In the genomic region with DNA sequence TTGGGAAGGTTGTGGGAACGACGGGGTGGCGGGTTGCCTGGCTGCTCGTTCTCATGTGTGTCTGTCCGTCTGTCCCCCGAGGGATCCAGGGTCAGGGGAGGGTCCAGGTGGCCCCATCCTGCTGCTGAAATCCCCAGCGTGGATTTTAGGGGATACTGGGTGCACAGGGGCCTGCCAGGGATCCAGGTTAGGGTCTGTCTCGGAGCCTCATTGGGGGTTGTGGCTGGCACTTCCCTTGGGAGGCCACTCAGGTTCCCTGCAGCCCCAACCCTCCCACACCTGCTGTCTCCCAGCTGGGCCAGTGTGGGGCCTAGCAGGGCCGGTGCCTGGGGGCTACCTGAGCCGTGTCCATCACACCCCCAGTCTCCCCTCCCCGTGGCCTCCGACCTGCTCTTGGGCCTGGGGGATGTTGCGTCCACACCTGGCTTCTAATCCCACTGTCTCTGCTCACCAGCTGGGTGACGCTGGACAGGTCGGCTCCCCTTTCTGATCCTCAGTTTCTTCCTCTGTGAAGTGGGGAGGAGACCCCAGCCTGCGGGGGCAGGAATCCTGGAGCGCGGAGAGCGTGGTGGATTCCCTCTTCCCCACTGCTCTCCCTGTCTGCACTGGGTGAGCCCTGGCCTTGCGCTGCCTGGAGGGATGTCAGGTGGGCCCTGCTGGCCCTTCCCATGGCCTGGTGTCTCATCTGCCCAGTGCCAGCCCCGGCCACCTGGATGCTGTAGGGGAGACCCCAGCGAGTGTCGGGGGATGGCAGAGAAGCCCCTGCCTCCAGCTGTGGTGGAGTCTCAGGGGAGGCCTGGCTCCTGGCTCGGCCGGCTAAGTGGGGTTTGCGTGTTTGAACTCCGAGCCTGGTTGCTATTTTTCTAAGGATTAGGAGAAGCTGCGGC, we compare ENCODE assay signal across 21 cellular contexts.
DNase-seq lines count a peak whose midpoint lies in the region; ATAC-seq, FAIRE-seq and TF ChIP-seq lines count a peak whose summit lies in the region.
"Had no signal": no experiment of that assay in that cellular context is flagged by ENCODE, and none has a peak within 500 bp of the region (broad histone marks: within the 10 kb centered on the region; RNA-seq: fewer than 3 reads in every experiment).

No MANE protein-coding gene starts in this region.

- H3K23me2 ChIP-seq in H1 (ENCODE audit: low read depth, low read length), result peaks cover 5% of the 10 kb centered on the region; the same call in 1 of the 2 replicates

- H3K4me3 ChIP-seq in H1 (ENCODE audit: extremely low read depth in 1 of 4, insufficient read depth in 2 of 4, low read depth in 3 of 4, low read length in 4 of 4), result no peak overlapping the region
- no peak overlapping the region for H3K4me3 ChIP-seq in neuronal stem cell (ENCODE audit: low read length in 2 of 2)
- H3K4me3 ChIP-seq: Peyer's patch, SJCRH30 had no signal

- H3K9ac ChIP-seq in H1 (replicated peaks in 1 of 4; ENCODE audit: extremely low read depth in 1 of 4, low read depth in 3 of 4, low read length in 3 of 4) (no peak overlapping the region), neuronal stem cell (ENCODE audit: low read depth, low read length, poor library complexity) (peak overlapping the region; percentile 7)

- H3K79me1 ChIP-seq in H1 (ENCODE audit: low read depth, low read length) (no peaks in the 10 kb centered on the region), neuronal stem cell (ENCODE audit: low read depth, low read length) (no peaks in the 10 kb centered on the region)

- FAIRE-seq in H1 (lab: Jason Lieb, UNC), result no peak

- ATAC-seq in Right ventricle myocardium superior (ENCODE audit: poor library complexity) (no peak), GM21529 (IDR thresholded peaks at IDR 0.05; ENCODE audit: unreplicated experiment) (no peak)

- H2BK120ac ChIP-seq in H1 (replicated peaks; ENCODE audit: low read depth, low read length) (no peak overlapping the region), neuronal stem cell (ENCODE audit: low read depth, low read length) (peak overlapping the region; percentile 96)

- TF ChIP-seq EP300 in H1 (IDR thresholded peaks at IDR 0.05; ENCODE audit: borderline replicate concordance in 1 of 2, low read depth in 2 of 2, low read length in 2 of 2), result no peak

- H2AFZ ChIP-seq in H1 (ENCODE audit: low read length) (no peak overlapping the region), neuronal stem cell (ENCODE audit: low read length) (no peak overlapping the region)

- TF ChIP-seq POLR2A in H1 (IDR thresholded peaks at IDR 0.05; ENCODE audit: control extremely low read depth in 1 of 2, low read depth in 2 of 2, low read length in 2 of 2), result no peak

- H3K27me3 ChIP-seq in H1 (replicated peaks in 1 of 4; ENCODE audit: control insufficient read depth in 3 of 4, extremely low read depth in 1 of 4, insufficient read depth in 3 of 4, low read length in 3 of 4), result no peaks in the 10 kb centered on the region
- H3K27me3 ChIP-seq in neuronal stem cell (ENCODE audit: control insufficient read depth in 3 of 3, insufficient read depth in 3 of 3, low read depth in 1 of 3, low read length in 3 of 3), result peaks cover 0 to 35% (median 0%) of the 10 kb centered on the region in 3 experiments
- H3K27me3 ChIP-seq: Peyer's patch, SJCRH30 had no signal

- H3K18ac ChIP-seq in H1 (ENCODE audit: extremely low read depth, low read length) (no peak overlapping the region), neuronal stem cell (ENCODE audit: low read length) (peak overlapping the region; percentile 95)

- H3K79me2 ChIP-seq in H1 (ENCODE audit: control insufficient read depth in 1 of 2, insufficient read depth in 2 of 2, low read length in 2 of 2), result no peaks in the 10 kb centered on the region

- intact Hi-C loops in Right ventricle myocardium superior (cut with DNase I) (no loop called here), cardiac septum (cut with DNase I) (no loop called here)

- H4K8ac ChIP-seq in H1 (ENCODE audit: extremely low read depth, insufficient read depth, low read length) (peak overlapping the region; percentile 45; the same call in 1 of the 2 replicates), neuronal stem cell (ENCODE audit: low read depth, low read length) (peak overlapping the region; percentile 84)

- H3K36me3 ChIP-seq in H1 (ENCODE audit: control insufficient read depth in 2 of 4, insufficient read depth in 4 of 4, low read length in 3 of 4) (no peaks in the 10 kb centered on the region), neuronal stem cell (replicated peaks in 1 of 2; ENCODE audit: control insufficient read depth in 2 of 2, insufficient read depth in 2 of 2, low read length in 2 of 2) (no peaks in the 10 kb centered on the region)
- H3K36me3 ChIP-seq: Peyer's patch, SJCRH30 had no signal

- H3K4ac ChIP-seq in H1 (replicated peaks; ENCODE audit: insufficient read length, low read depth, low read length), result no peak overlapping the region
- H3K4ac ChIP-seq in neuronal stem cell (ENCODE audit: low read length), result no peak overlapping the region

- WGBS in H1 (ENCODE audit: extremely low coverage in 1 of 2, insufficient coverage in 1 of 2, insufficient read length in 1 of 2, insufficient replicate concordance in 2 of 2, low coverage in 1 of 2, low lambda C conversion rate in 2 of 2, missing lambda C conversion rate in 1 of 2), 2 experiments, result 88% methylated on average over 24 of the region's 28 CpGs; no CpG with 5 or more reads in 1 of the 2 experiments
- no CpG with 5 or more reads among the region's 28 CpGs for WGBS in neuronal stem cell (ENCODE audit: extremely low coverage in 2 of 2, insufficient read length in 2 of 2, insufficient replicate concordance in 1 of 2), 2 donors

- H3K4me2 ChIP-seq in H1 (ENCODE audit: insufficient read depth in 1 of 2, low read depth in 2 of 2, low read length in 2 of 2) (no peak overlapping the region), neuronal stem cell (ENCODE audit: insufficient read depth, low read length, poor library complexity, severe bottlenecking) (no peak overlapping the region)

- peaks cover 0 to 4% of the 10 kb centered on the region in 2 experiments for H4K20me1 ChIP-seq in H1 (replicated peaks in 1 of 2; ENCODE audit: control insufficient read depth in 1 of 2, insufficient read depth in 2 of 2, low read length in 2 of 2)

- H3K4me1 ChIP-seq in H1 (replicated peaks in 1 of 4; ENCODE audit: control insufficient read depth in 3 of 4, insufficient read depth in 4 of 4, low read length in 3 of 4), result no peaks in the 10 kb centered on the region; a peak in 2 of 7 replicates
- peaks cover 0 to 2% of the 10 kb centered on the region in 2 donors for H3K4me1 ChIP-seq in neuronal stem cell (ENCODE audit: control insufficient read depth in 2 of 2, insufficient read depth in 1 of 2, low read depth in 1 of 2, low read length in 2 of 2)
- H3K4me1 ChIP-seq: Peyer's patch, SJCRH30 had no signal

- no peak overlapping the region for H3K56ac ChIP-seq in H1 (replicated peaks; ENCODE audit: insufficient read length, low read depth, low read length)

- POLR2A ChIA-PET in H1 (lab: Charles Lee; ENCODE audit: partially characterized antibody), result no interaction called here

- H2BK12ac ChIP-seq in H1 (ENCODE audit: low read depth, low read length) (no peak overlapping the region), neuronal stem cell (ENCODE audit: low read length) (no peak overlapping the region)

- H4K5ac ChIP-seq in H1 (ENCODE audit: insufficient read length, low read depth, low read length), result no peak overlapping the region

- no peak overlapping the region for H3K27ac ChIP-seq in H1 (ENCODE audit: low read depth, low read length)
- H3K27ac ChIP-seq in neuronal stem cell (replicated peaks; ENCODE audit: low read length), result no peak overlapping the region
- H3K27ac ChIP-seq: Peyer's patch, SJCRH30 had no signal

- H2BK5ac ChIP-seq in H1 (ENCODE audit: low read depth, low read length), result no peak overlapping the region
- H2BK5ac ChIP-seq in neuronal stem cell (ENCODE audit: low read length), result peak overlapping the region; percentile 93

- no peak overlapping the region for H3K23ac ChIP-seq in H1 (ENCODE audit: insufficient read length)
- peak overlapping the region; percentile 37 for H3K23ac ChIP-seq in neuronal stem cell (ENCODE audit: low read depth, low read length, poor library complexity)

- H2AK5ac ChIP-seq in H1 (ENCODE audit: low read depth, low read length) (0 out of 2 replicates have a peak overlapping the region, but pooled peaks have one; percentile 13), neuronal stem cell (ENCODE audit: low read depth, low read length) (peak overlapping the region; percentile 82)

- TF ChIP-seq RAD21 in H1 (IDR thresholded peaks at IDR 0.05 in 1 of 2, conservative IDR thresholded peaks at IDR 0.05 in 1 of 2; ENCODE audit: low read depth in 2 of 2, low read length in 2 of 2), result no peak

- CTCF ChIA-PET in H1 (lab: Charles Lee; ENCODE audit: partially characterized antibody), result interaction anchor here (0.6 kb wide), 2 partner anchors 109 to 450 kb away, joined by 4 to 5 read pairs; no protein-coding TSS in a partner anchor

- H4K91ac ChIP-seq in H1 (replicated peaks; ENCODE audit: insufficient read length, low read length), result no peak overlapping the region
- H4K91ac ChIP-seq in neuronal stem cell (ENCODE audit: low read depth, low read length, poor library complexity), result peak overlapping the region; percentile 69

- DNase-seq in Right ventricle myocardium superior (peak; percentile 33), cardiac septum (ENCODE audit: low spot score) (no peak), H1 (ENCODE audit: low read depth in 1 of 2, low spot score in 2 of 2) (peak in 1 of 2 experiments; percentile 44), neuronal stem cell (ENCODE audit: low spot score) (no peak), NCI-H1105 (lab: John Stamatoyannopoulos, UW) (no peak), NK-92 (lab: John Stamatoyannopoulos, UW; ENCODE audit: unreplicated experiment) (no peak)
- DNase-seq: AML-193, EL, GF-D8, GOT3, IMR-90, MV-4-11, NCI-H1417 treated with DMSO at 0.1 percent for 48 hours, NCI-H187, NCI-H2107, NCI-H226, NCI-H510A treated with DMSO at 0.1 percent for 48 hours, NCI-H748 treated with DMSO at 0.1 percent for 48 hours, SJCRH30 had no signal

- H2BK15ac ChIP-seq in H1 (ENCODE audit: low read length), result no peak overlapping the region
- H2BK15ac ChIP-seq in neuronal stem cell (ENCODE audit: low read length), result peak overlapping the region; percentile 89

- H3K9me3 ChIP-seq in H1 (ENCODE audit: insufficient read depth in 2 of 2, low read depth in 1 of 2, low read length in 1 of 2) (no peaks in the 10 kb centered on the region), neuronal stem cell (replicated peaks in 1 of 2; ENCODE audit: control insufficient read depth in 2 of 2, insufficient read depth in 1 of 2, low read depth in 1 of 2, low read length in 2 of 2) (peaks cover 0 to 4% of the 10 kb centered on the region in 2 donors)
- H3K9me3 ChIP-seq: Peyer's patch, SJCRH30 had no signal

- H2BK20ac ChIP-seq in H1 (ENCODE audit: low read length), result no peak overlapping the region

- TF ChIP-seq CTCF in H1 (IDR thresholded peaks at IDR 0.05; ENCODE audit: control extremely low read depth in 1 of 3, insufficient read depth in 1 of 3, low read depth in 1 of 3, low read length in 3 of 3), result no peak

- H3K14ac ChIP-seq in H1 (ENCODE audit: insufficient read length) (no peak overlapping the region), neuronal stem cell (ENCODE audit: low read length) (peak overlapping the region; percentile 47)

TF ChIP-seq in H1, 55 proteins besides CTCF, POLR2A, EP300 and RAD21 (continues in another document):
- TF ChIP-seq SAP30 (IDR thresholded peaks at IDR 0.05; ENCODE audit: insufficient read depth, insufficient replicate concordance, low read length), result no peak
